ENCODE assay signal across 20 cellular contexts in genomic region chr10:14022052-14022451, GRCh38.
DNase-seq lines count a peak whose midpoint lies in the region; ATAC-seq, FAIRE-seq and TF ChIP-seq lines count a peak whose summit lies in the region.
"Had no signal": no experiment of that assay in that cellular context is flagged by ENCODE, and none has a peak within 500 bp of the region (broad histone marks: within the 10 kb centered on the region; RNA-seq: fewer than 3 reads in every experiment).

No MANE protein-coding gene starts in this region.

- H3K9me3 Mint-ChIP-seq in memory B cell = peaks cover 9% of the 10 kb centered on the region
- peaks cover 8 to 9% of the 10 kb centered on the region in 2 donors for H3K9me3 Mint-ChIP-seq in stimulated activated naive B cell treated with anti-CD40 and anti-IgM and Interleukin-4, amounts not matched to agents 10 μg/mL and 1 μg/mL and 100 μg/mL, for 72 hours
- H3K9me3 Mint-ChIP-seq in stimulated activated effector memory CD8-positive, alpha-beta T cell treated with anti-CD3 and anti-CD28 coated beads, Interleukin-12 subunit alpha, Interleukin-12 subunit beta, amount 100 ng/mL, for 72 hours = peaks cover 8% of the 10 kb centered on the region
- H3K9me3 Mint-ChIP-seq: GM23338 had no signal

- peaks cover 17% of the 10 kb centered on the region for H3K4me1 Mint-ChIP-seq in memory B cell
- H3K4me1 Mint-ChIP-seq in stimulated activated naive B cell treated with anti-CD40 and anti-IgM and Interleukin-4, amounts not matched to agents 10 μg/mL and 1 μg/mL and 100 μg/mL, for 72 hours = peaks cover 7 to 24% of the 10 kb centered on the region in 2 donors
- H3K4me1 Mint-ChIP-seq in stimulated activated effector memory CD8-positive, alpha-beta T cell treated with anti-CD3 and anti-CD28 coated beads, Interleukin-12 subunit alpha, Interleukin-12 subunit beta, amount 100 ng/mL, for 72 hours = no peaks in the 10 kb centered on the region

- DNase-seq in GM12891 (ENCODE audit: insufficient read length, low spot score) = no peak
- peak; percentile 51 for DNase-seq in NOMO-1 treated with DMSO at 0.1 percent for 48 hours (lab: John Stamatoyannopoulos, UW; ENCODE audit: unreplicated experiment)
- no peak for DNase-seq in memory B cell (ENCODE audit: low spot score in 2 of 2)
- no peak for DNase-seq in stimulated activated naive B cell treated with anti-CD40 and anti-IgM and Interleukin-4, amounts not matched to agents 10 μg/mL and 1 μg/mL and 100 μg/mL, for 72 hours
- DNase-seq in stimulated activated effector memory CD8-positive, alpha-beta T cell treated with anti-CD3 and anti-CD28 coated beads, Interleukin-12 subunit alpha, Interleukin-12 subunit beta, amount 100 ng/mL, for 72 hours (ENCODE audit: low spot score in 2 of 2) = no peak
- DNase-seq in activated naive CD4-positive, alpha-beta T cell (lab: John Stamatoyannopoulos, UW) = no peak
- DNase-seq: C1 segment of cervical spinal cord; CD8-positive, alpha-beta memory T cell; DMS53; EL; HCEC 1CT; NCI-H1105 treated with DMSO at 0.1 percent for 48 hours; NCI-H1694 treated with DMSO at 0.1 percent for 48 hours; NCI-H226; NCI-H524 treated with DMSO at 0.1 percent for 48 hours; SJCRH30 had no signal

- FAIRE-seq in GM12891 (lab: Jason Lieb, UNC) = no peak
- FAIRE-seq: GM19239, K562 had no signal

- no peak overlapping the region for H3K27ac Mint-ChIP-seq in memory B cell
- H3K27ac Mint-ChIP-seq in stimulated activated naive B cell treated with anti-CD40 and anti-IgM and Interleukin-4, amounts not matched to agents 10 μg/mL and 1 μg/mL and 100 μg/mL, for 72 hours = no peak overlapping the region
- no peak overlapping the region for H3K27ac Mint-ChIP-seq in stimulated activated effector memory CD8-positive, alpha-beta T cell treated with anti-CD3 and anti-CD28 coated beads, Interleukin-12 subunit alpha, Interleukin-12 subunit beta, amount 100 ng/mL, for 72 hours
- H3K27ac Mint-ChIP-seq: CD8-positive, alpha-beta memory T cell; GM23338 had no signal

- peaks cover 7% of the 10 kb centered on the region for H3K36me3 Mint-ChIP-seq in memory B cell
- H3K36me3 Mint-ChIP-seq in stimulated activated naive B cell treated with anti-CD40 and anti-IgM and Interleukin-4, amounts not matched to agents 10 μg/mL and 1 μg/mL and 100 μg/mL, for 72 hours = peaks cover 2 to 7% of the 10 kb centered on the region in 2 donors
- no peaks in the 10 kb centered on the region for H3K36me3 Mint-ChIP-seq in stimulated activated effector memory CD8-positive, alpha-beta T cell treated with anti-CD3 and anti-CD28 coated beads, Interleukin-12 subunit alpha, Interleukin-12 subunit beta, amount 100 ng/mL, for 72 hours

- no peak for TF ChIP-seq POLR2A in GM12891 (IDR thresholded peaks at IDR 0.05; ENCODE audit: low read depth, low read length)

- H3K27me3 Mint-ChIP-seq in memory B cell = peaks cover 13% of the 10 kb centered on the region
- peaks cover 22 to 46% of the 10 kb centered on the region in 2 donors for H3K27me3 Mint-ChIP-seq in stimulated activated naive B cell treated with anti-CD40 and anti-IgM and Interleukin-4, amounts not matched to agents 10 μg/mL and 1 μg/mL and 100 μg/mL, for 72 hours

- ATAC-seq in memory B cell (ENCODE audit: low read depth) (peak; percentile 72), HG03342 (IDR thresholded peaks at IDR 0.05; ENCODE audit: unreplicated experiment) (no peak)
- ATAC-seq in stimulated activated naive B cell treated with anti-CD40 and anti-IgM and Interleukin-4, amounts not matched to agents 10 μg/mL and 1 μg/mL and 100 μg/mL, for 72 hours (replicated peaks) = peak; percentile 63 to 65
- no peak for ATAC-seq in stimulated activated effector memory CD8-positive, alpha-beta T cell treated with anti-CD3 and anti-CD28 coated beads, Interleukin-12 subunit alpha, Interleukin-12 subunit beta, amount 100 ng/mL, for 72 hours
- ATAC-seq: GM23338, K562 had no signal

- H3K4me3 Mint-ChIP-seq in memory B cell = no peak overlapping the region
- no peak overlapping the region for H3K4me3 Mint-ChIP-seq in stimulated activated naive B cell treated with anti-CD40 and anti-IgM and Interleukin-4, amounts not matched to agents 10 μg/mL and 1 μg/mL and 100 μg/mL, for 72 hours
- H3K4me3 Mint-ChIP-seq in stimulated activated effector memory CD8-positive, alpha-beta T cell treated with anti-CD3 and anti-CD28 coated beads, Interleukin-12 subunit alpha, Interleukin-12 subunit beta, amount 100 ng/mL, for 72 hours = no peak overlapping the region
- H3K4me3 Mint-ChIP-seq: CD8-positive, alpha-beta memory T cell; GM23338 had no signal

TF ChIP-seq in GM12891, 5 proteins besides CTCF, POLR2A, EP300 and RAD21:
- TF ChIP-seq SPI1 (IDR thresholded peaks at IDR 0.05; ENCODE audit: low read depth, low read length) (peak; percentile 70), POU2F2 (IDR thresholded peaks at IDR 0.05; ENCODE audit: low read depth, low read length) (no peak)

Comparison
In these comparisons a context has a peak if more than half of its experiments do, and no peak if none do; other contexts are left out.
1. ATAC-seq: peak in memory B cell (single experiment) and stimulated activated naive B cell treated with anti-CD40 and anti-IgM and Interleukin-4, amounts not matched to agents 10 μg/mL and 1 μg/mL and 100 μg/mL, for 72 hours (2 of 2); none in stimulated activated effector memory CD8-positive, alpha-beta T cell treated with anti-CD3 and anti-CD28 coated beads, Interleukin-12 subunit alpha, Interleukin-12 subunit beta, amount 100 ng/mL, for 72 hours (single experiment) and HG03342 (single experiment).